Comparison of ENCODE assay signal across 17 cellular contexts in genomic region chr6:125539892-125540291, GRCh38.
DNase-seq lines count a peak whose midpoint lies in the region; ATAC-seq lines count a peak whose summit lies in the region.
"Had no signal": no experiment of that assay in that cellular context is flagged by ENCODE, and none has a peak within 500 bp of the region (broad histone marks: within the 10 kb centered on the region; RNA-seq: fewer than 3 reads in every experiment).

No MANE protein-coding gene starts in this region.

- DNase-seq in left ventricle myocardium superior = no peak
- DNase-seq in Right ventricle myocardium inferior (ENCODE audit: missing footprints) = no peak
- DNase-seq in DMS53 treated with DMSO at 0.1 percent for 48 hours (lab: John Stamatoyannopoulos, UW; ENCODE audit: unreplicated experiment) = peak; percentile 16
- DNase-seq in left lobe of liver (ENCODE audit: low spot score) = no peak
- no peak for DNase-seq in HK-2 (ENCODE audit: unreplicated experiment)
- DNase-seq in activated CD4-positive, CD25-positive, alpha-beta regulatory T cell (lab: John Stamatoyannopoulos, UW) = no peak
- DNase-seq: C1 segment of cervical spinal cord; Calu3; CD4-positive, alpha-beta memory T cell; COR-L47; DMS79; EL; GDM1; H9 had no signal

- peak; percentile 48 for ATAC-seq in left ventricle myocardium superior
- no peak for ATAC-seq in Right ventricle myocardium inferior
- peak; percentile 77 for ATAC-seq in left lobe of liver
- ATAC-seq: GM12878, GM23338, HCT116 had no signal

- intact Hi-C loops in left ventricle myocardium superior (cut with micrococcal nuclease) (no loop called here), Right ventricle myocardium inferior (cut with DNase I) (loop anchor here (5.0 kb wide), 3 partner anchors 37 to 212 kb away; no protein-coding TSS in a partner anchor)
